Comparison of ENCODE assay signal across 1 cellular context in the genomic region with DNA sequence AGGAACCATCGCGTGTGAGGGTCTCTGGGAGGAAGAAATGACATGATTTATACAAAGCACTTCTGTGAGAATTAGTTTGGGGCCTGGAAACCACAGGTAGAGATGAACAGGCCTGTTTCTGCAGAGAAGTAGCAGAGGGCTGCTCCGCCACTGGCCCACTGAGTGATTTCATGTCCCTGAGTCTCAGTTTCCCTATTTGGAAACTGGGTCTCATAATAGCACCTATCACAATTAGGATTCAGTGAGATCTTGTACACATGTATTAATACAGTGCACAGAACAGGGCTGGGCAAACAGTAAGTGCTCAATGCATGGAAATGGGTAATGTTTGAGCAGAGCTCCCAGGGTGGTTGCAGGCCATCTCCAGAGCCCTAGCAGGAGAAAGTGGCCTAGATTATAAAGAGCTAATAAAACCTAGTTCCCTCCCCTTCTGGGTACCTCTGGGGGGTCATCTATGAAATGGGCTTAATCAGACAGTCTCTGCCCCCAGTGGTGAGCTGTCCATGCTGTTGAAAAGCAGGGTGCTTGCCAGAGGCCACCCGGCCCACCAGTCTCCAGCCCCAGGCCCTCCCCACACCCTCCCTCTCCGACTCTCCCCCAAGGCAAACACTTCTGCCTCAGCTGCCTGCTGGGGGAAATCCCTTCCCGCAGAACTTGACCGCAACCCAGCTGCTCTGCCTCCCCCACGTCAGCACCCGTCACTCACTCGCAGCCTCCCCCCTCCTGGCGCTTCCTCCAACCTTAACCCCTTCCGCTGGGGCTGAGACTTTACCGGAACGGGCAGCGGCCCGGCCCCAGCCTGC.
TF ChIP-seq lines count a peak whose summit lies in the region.

No MANE protein-coding gene starts in this region.

TF ChIP-seq in SK-N-SH, 30 proteins besides CTCF, POLR2A, EP300 and RAD21 (continued from another document):
- TF ChIP-seq, protein P1, sequence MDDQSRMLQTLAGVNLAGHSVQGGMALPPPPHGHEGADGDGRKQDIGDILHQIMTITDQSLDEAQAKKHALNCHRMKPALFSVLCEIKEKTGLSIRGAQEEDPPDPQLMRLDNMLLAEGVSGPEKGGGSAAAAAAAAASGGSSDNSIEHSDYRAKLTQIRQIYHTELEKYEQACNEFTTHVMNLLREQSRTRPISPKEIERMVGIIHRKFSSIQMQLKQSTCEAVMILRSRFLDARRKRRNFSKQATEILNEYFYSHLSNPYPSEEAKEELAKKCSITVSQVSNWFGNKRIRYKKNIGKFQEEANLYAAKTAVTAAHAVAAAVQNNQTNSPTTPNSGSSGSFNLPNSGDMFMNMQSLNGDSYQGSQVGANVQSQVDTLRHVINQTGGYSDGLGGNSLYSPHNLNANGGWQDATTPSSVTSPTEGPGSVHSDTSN (IDR thresholded peaks at IDR 0.05) = peak; percentile 98
- TF ChIP-seq GATA2 (CRISPR knock-in tag; IDR thresholded peaks at IDR 0.05) (no peak), RXRA (IDR thresholded peaks at IDR 0.05; ENCODE audit: borderline replicate concordance, low read depth) (peak; percentile 96), SMC3 (IDR thresholded peaks at IDR 0.05; ENCODE audit: low read depth, low read length) (no peak), MXI1 (IDR thresholded peaks at IDR 0.05; ENCODE audit: low read depth, low read length) (no peak), MAX (IDR thresholded peaks at IDR 0.05; ENCODE audit: low read depth) (peak; percentile 79), IRF3 (IDR thresholded peaks at IDR 0.05; ENCODE audit: low read depth, low read length) (no peak), POLR2AphosphoS5 (IDR thresholded peaks at IDR 0.05; ENCODE audit: low read depth, low read length) (peak; percentile 68), ELF1 (IDR thresholded peaks at IDR 0.05) (no peak; the same call in 1 of the 2 replicates), FOSL2 (IDR thresholded peaks at IDR 0.05; ENCODE audit: borderline replicate concordance, low read depth) (peak; percentile 60; the same call in 1 of the 2 replicates), CHD2 (IDR thresholded peaks at IDR 0.05; ENCODE audit: low read length, partially characterized antibody) (no peak), SIN3A (IDR thresholded peaks at IDR 0.05; ENCODE audit: borderline replicate concordance, low read depth, low read length) (peak; percentile 92), TAF1 (IDR thresholded peaks at IDR 0.05; ENCODE audit: borderline replicate concordance, low read depth, low read length) (no peak), JUND (IDR thresholded peaks at IDR 0.05) (peak; percentile 74), YY1 (IDR thresholded peaks at IDR 0.05; ENCODE audit: low read depth) (no peak), GABPA (IDR thresholded peaks at IDR 0.05; ENCODE audit: low read depth) (peak; percentile 61), FOXM1 (IDR thresholded peaks at IDR 0.05; ENCODE audit: low read depth) (no peak), TEAD4 (IDR thresholded peaks at IDR 0.05; ENCODE audit: borderline replicate concordance, insufficient read depth) (peak; percentile 65; the same call in 1 of the 2 replicates), MEF2A (IDR thresholded peaks at IDR 0.05; ENCODE audit: borderline replicate concordance, low read depth) (peak; percentile 41; the same call in 1 of the 2 replicates), USF2 (IDR thresholded peaks at IDR 0.05; ENCODE audit: borderline replicate concordance, low read depth, low read length) (no peak), TCF12 (IDR thresholded peaks at IDR 0.05) (peak; percentile 98), FOXJ3 (CRISPR knock-in tag; IDR thresholded peaks at IDR 0.05) (no peak), RFX5 (IDR thresholded peaks at IDR 0.05; ENCODE audit: low read length) (no peak), NRF1 (IDR thresholded peaks at IDR 0.05; ENCODE audit: low read depth, low read length) (no peak), NFIC (IDR thresholded peaks at IDR 0.05; ENCODE audit: borderline replicate concordance) (peak; percentile 87)
- TF ChIP-seq, protein P2, sequence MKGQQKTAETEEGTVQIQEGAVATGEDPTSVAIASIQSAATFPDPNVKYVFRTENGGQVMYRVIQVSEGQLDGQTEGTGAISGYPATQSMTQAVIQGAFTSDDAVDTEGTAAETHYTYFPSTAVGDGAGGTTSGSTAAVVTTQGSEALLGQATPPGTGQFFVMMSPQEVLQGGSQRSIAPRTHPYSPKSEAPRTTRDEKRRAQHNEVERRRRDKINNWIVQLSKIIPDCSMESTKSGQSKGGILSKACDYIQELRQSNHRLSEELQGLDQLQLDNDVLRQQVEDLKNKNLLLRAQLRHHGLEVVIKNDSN (IDR thresholded peaks at IDR 0.05; ENCODE audit: borderline replicate concordance, low read depth) = 0 out of 2 replicates have a peak, but pooled peaks have one; percentile 51
- TF ChIP-seq, protein P3, sequence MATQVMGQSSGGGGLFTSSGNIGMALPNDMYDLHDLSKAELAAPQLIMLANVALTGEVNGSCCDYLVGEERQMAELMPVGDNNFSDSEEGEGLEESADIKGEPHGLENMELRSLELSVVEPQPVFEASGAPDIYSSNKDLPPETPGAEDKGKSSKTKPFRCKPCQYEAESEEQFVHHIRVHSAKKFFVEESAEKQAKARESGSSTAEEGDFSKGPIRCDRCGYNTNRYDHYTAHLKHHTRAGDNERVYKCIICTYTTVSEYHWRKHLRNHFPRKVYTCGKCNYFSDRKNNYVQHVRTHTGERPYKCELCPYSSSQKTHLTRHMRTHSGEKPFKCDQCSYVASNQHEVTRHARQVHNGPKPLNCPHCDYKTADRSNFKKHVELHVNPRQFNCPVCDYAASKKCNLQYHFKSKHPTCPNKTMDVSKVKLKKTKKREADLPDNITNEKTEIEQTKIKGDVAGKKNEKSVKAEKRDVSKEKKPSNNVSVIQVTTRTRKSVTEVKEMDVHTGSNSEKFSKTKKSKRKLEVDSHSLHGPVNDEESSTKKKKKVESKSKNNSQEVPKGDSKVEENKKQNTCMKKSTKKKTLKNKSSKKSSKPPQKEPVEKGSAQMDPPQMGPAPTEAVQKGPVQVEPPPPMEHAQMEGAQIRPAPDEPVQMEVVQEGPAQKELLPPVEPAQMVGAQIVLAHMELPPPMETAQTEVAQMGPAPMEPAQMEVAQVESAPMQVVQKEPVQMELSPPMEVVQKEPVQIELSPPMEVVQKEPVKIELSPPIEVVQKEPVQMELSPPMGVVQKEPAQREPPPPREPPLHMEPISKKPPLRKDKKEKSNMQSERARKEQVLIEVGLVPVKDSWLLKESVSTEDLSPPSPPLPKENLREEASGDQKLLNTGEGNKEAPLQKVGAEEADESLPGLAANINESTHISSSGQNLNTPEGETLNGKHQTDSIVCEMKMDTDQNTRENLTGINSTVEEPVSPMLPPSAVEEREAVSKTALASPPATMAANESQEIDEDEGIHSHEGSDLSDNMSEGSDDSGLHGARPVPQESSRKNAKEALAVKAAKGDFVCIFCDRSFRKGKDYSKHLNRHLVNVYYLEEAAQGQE (IDR thresholded peaks at IDR 0.05; ENCODE audit: low read depth, low read length) = peak; percentile 55
- TF ChIP-seq, protein P4, sequence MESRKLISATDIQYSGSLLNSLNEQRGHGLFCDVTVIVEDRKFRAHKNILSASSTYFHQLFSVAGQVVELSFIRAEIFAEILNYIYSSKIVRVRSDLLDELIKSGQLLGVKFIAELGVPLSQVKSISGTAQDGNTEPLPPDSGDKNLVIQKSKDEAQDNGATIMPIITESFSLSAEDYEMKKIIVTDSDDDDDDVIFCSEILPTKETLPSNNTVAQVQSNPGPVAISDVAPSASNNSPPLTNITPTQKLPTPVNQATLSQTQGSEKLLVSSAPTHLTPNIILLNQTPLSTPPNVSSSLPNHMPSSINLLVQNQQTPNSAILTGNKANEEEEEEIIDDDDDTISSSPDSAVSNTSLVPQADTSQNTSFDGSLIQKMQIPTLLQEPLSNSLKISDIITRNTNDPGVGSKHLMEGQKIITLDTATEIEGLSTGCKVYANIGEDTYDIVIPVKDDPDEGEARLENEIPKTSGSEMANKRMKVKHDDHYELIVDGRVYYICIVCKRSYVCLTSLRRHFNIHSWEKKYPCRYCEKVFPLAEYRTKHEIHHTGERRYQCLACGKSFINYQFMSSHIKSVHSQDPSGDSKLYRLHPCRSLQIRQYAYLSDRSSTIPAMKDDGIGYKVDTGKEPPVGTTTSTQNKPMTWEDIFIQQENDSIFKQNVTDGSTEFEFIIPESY (IDR thresholded peaks at IDR 0.05; ENCODE audit: borderline replicate concordance, low read depth) = peak; percentile 82
